Comparison of ENCODE assay signal across 9 cellular contexts in the genomic region with DNA sequence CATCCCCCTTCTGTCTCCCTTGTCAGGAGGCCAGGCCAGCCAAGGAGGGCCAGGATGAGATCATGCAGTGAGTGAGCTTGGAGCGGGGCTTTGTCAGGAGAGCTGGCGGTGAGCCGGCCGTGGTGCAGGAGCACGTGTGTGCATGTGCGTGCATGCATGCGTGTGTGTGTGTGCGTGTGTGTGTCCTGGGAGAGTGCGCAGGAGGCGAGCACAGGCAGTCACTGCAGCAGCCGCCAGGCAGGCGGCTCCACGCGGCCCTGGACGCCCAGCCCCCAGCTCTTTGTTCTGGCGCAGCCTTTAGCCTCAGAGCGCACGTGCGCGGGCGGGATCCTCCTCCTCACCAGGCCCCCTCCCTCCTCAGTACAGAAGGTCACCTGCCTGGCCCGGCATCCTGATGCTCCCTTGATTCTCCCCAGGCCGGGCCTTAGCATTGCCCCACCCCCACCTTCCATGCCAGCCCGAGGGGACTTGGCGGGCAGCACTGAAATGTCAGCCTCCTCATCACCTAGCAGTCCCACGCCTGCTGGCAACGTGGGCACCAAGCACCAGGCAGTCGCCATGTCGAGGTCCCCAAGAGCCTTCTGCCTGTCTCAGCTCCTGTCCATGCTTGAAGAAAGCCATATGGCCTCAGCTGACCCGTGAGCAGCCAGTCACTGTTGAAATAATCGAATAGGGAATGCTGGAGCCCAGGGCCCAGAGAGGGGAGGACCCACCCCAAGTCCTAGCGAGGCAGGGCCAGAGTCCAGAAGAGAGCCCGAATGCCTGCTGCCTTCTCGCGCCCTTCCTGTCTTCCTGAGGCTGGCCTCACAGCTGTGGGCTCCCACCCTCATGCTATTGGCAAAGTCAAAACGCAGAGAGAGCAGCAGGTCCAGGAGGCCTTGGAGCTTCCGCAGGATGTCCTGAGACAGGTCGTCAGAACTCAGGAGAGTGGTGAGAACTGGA.
DNase-seq lines count a peak whose midpoint lies in the region; ATAC-seq, FAIRE-seq and TF ChIP-seq lines count a peak whose summit lies in the region.
"Had no signal": no experiment of that assay in that cellular context is flagged by ENCODE, and none has a peak within 500 bp of the region (broad histone marks: within the 10 kb centered on the region; RNA-seq: fewer than 3 reads in every experiment).

No MANE protein-coding gene starts in this region.

- peak; percentile 26 for DNase-seq in NCI-H2107 (lab: John Stamatoyannopoulos, UW)
- DNase-seq in ecto neural progenitor cell (ENCODE audit: low spot score), result peak; percentile 66
- DNase-seq in left kidney (ENCODE audit: low read depth, low spot score), result peak; percentile 96
- no peak for DNase-seq in stimulated activated effector memory CD8-positive, alpha-beta T cell treated with anti-CD3 and anti-CD28 coated beads, Interleukin-12 subunit alpha, Interleukin-12 subunit beta, amount 100 ng/mL, for 72 hours (ENCODE audit: low spot score in 2 of 2)
- DNase-seq in cortex of kidney (lab: John Stamatoyannopoulos, UW), result no peak
- DNase-seq in D721Med (ENCODE audit: insufficient read length, low spot score), result no peak
- DNase-seq in T-helper 1 cell, result no peak

- no peak for ATAC-seq in stimulated activated effector memory CD8-positive, alpha-beta T cell treated with anti-CD3 and anti-CD28 coated beads, Interleukin-12 subunit alpha, Interleukin-12 subunit beta, amount 100 ng/mL, for 72 hours
- ATAC-seq in GM21423 (IDR thresholded peaks at IDR 0.05; ENCODE audit: unreplicated experiment), result no peak

- H3K36me3 Mint-ChIP-seq in stimulated activated effector memory CD8-positive, alpha-beta T cell treated with anti-CD3 and anti-CD28 coated beads, Interleukin-12 subunit alpha, Interleukin-12 subunit beta, amount 100 ng/mL, for 72 hours, result peaks cover 14% of the 10 kb centered on the region
- H3K36me3 Mint-ChIP-seq: stimulated activated memory B cell treated with anti-CD40 and anti-IgM and Interleukin-4, amounts not matched to agents 10 μg/mL and 1 μg/mL and 100 μg/mL, for 72 hours had no signal

- no peak overlapping the region for H3K4me3 Mint-ChIP-seq in stimulated activated effector memory CD8-positive, alpha-beta T cell treated with anti-CD3 and anti-CD28 coated beads, Interleukin-12 subunit alpha, Interleukin-12 subunit beta, amount 100 ng/mL, for 72 hours
- H3K4me3 Mint-ChIP-seq: stimulated activated memory B cell treated with anti-CD40 and anti-IgM and Interleukin-4, amounts not matched to agents 10 μg/mL and 1 μg/mL and 100 μg/mL, for 72 hours had no signal

- H3K9me3 Mint-ChIP-seq in stimulated activated effector memory CD8-positive, alpha-beta T cell treated with anti-CD3 and anti-CD28 coated beads, Interleukin-12 subunit alpha, Interleukin-12 subunit beta, amount 100 ng/mL, for 72 hours, result no peaks in the 10 kb centered on the region
- H3K9me3 Mint-ChIP-seq: stimulated activated memory B cell treated with anti-CD40 and anti-IgM and Interleukin-4, amounts not matched to agents 10 μg/mL and 1 μg/mL and 100 μg/mL, for 72 hours had no signal

- H3K4me1 Mint-ChIP-seq in stimulated activated effector memory CD8-positive, alpha-beta T cell treated with anti-CD3 and anti-CD28 coated beads, Interleukin-12 subunit alpha, Interleukin-12 subunit beta, amount 100 ng/mL, for 72 hours, result peaks cover 5% of the 10 kb centered on the region
- H3K4me1 Mint-ChIP-seq: stimulated activated memory B cell treated with anti-CD40 and anti-IgM and Interleukin-4, amounts not matched to agents 10 μg/mL and 1 μg/mL and 100 μg/mL, for 72 hours had no signal

- peak overlapping the region; percentile 29 for H3K27ac Mint-ChIP-seq in stimulated activated effector memory CD8-positive, alpha-beta T cell treated with anti-CD3 and anti-CD28 coated beads, Interleukin-12 subunit alpha, Interleukin-12 subunit beta, amount 100 ng/mL, for 72 hours
- H3K27ac Mint-ChIP-seq: stimulated activated memory B cell treated with anti-CD40 and anti-IgM and Interleukin-4, amounts not matched to agents 10 μg/mL and 1 μg/mL and 100 μg/mL, for 72 hours had no signal

- TF ChIP-seq CTCF in D721Med (IDR thresholded peaks at IDR 0.05; ENCODE audit: insufficient read depth, missing control alignments), result no peak

- FAIRE-seq in D721Med (lab: Jason Lieb, UNC), result no peak

Comparison
In these comparisons a context has a peak if more than half of its experiments do, and no peak if none do; other contexts are left out.
1. DNase-seq: peak in NCI-H2107 (single experiment), ecto neural progenitor cell (single experiment) and left kidney (single experiment); none in stimulated activated effector memory CD8-positive, alpha-beta T cell treated with anti-CD3 and anti-CD28 coated beads, Interleukin-12 subunit alpha, Interleukin-12 subunit beta, amount 100 ng/mL, for 72 hours (0 of 2), cortex of kidney (single experiment), D721Med (single experiment) and T-helper 1 cell (0 of 5).